10 cellular contexts compared by ENCODE assay signal in the genomic region with DNA sequence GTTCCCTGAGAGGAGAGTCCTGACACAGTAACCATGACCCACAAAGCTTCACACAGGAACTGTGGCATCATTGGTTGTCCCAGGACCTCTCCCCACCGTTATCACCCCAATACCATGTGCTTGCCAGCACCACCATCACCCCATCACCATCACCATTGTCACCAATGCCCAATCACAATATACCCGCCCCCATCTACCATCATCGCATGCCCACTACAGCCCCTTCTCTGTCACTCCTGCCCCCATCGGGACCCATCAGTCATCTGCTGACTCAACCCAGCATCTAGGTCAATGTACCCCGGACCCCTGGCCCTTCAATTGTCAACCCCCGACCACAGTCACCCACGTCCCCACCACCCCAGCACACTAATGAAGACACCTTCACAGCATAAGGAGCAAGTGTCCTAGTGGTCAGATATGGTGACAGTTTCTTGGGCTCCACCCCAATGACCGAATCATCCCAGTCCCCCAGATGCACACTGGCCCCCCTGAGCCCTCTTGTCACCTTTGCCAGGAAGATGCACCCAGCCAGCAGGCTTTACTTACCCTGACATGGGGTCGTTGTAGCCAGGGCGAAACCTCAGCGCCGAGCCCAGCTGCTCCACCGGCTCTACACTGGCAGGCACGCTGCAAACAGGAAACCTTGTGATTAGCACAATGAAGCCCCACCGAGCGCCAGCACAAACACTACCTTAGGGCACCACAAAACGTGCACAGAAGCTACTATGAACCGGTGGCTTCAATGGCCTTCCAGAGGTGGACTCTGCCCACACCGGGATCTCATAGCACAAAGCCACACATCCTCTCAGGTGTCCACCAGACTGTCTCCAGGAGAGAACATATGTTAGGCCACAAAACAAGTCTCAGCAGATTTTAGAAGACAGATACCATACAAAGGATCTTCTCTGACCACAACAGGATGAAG. TPM values are rescaled to one million over a fixed set of nuclear protein-coding genes. Genes with fewer than 3 reads are reported as not detected.
DNase-seq lines count a peak whose midpoint lies in the region; ATAC-seq and TF ChIP-seq lines count a peak whose summit lies in the region.
"Had no signal": no experiment of that assay in that cellular context is flagged by ENCODE, and none has a peak within 500 bp of the region (broad histone marks: within the 10 kb centered on the region; RNA-seq: fewer than 3 reads in every experiment).

No MANE protein-coding gene starts in this region.

- H3K27me3 ChIP-seq in left ventricle myocardium inferior (ENCODE audit: low read depth) (no peaks in the 10 kb centered on the region), foreskin keratinocyte (no peaks in the 10 kb centered on the region), upper lobe of right lung (no peaks in the 10 kb centered on the region), brain microvascular endothelial cell (replicated peaks) (no peaks in the 10 kb centered on the region)
- H3K27me3 ChIP-seq: left lung had no signal

- H3K9me3 ChIP-seq in left ventricle myocardium inferior (replicated peaks) (no peaks in the 10 kb centered on the region), upper lobe of right lung (no peaks in the 10 kb centered on the region)
- H3K9me3 ChIP-seq: left lung had no signal

- ATAC-seq in foreskin keratinocyte: no peak
- peak; percentile 40 for ATAC-seq in upper lobe of right lung
- ATAC-seq in GM21360 (IDR thresholded peaks at IDR 0.05; ENCODE audit: unreplicated experiment): no peak
- ATAC-seq: left lung had no signal

- H3K27ac ChIP-seq in left ventricle myocardium inferior (replicated peaks) (peak overlapping the region; percentile 72), foreskin keratinocyte (no peak overlapping the region), upper lobe of right lung (peak overlapping the region; percentile 26), brain microvascular endothelial cell (no peak overlapping the region)

- H3K4me3 ChIP-seq in left ventricle myocardium inferior (no peak overlapping the region), upper lobe of right lung (no peak overlapping the region), brain microvascular endothelial cell (ENCODE audit: low read depth, low read length) (no peak overlapping the region)
- H3K4me3 ChIP-seq: left lung had no signal

- intact Hi-C loops in left ventricle myocardium inferior (cut with micrococcal nuclease): no loop called here
- intact Hi-C loops in cardiac septum (cut with DNase I): no loop called here
- intact Hi-C loops in upper lobe of right lung (cut with DNase I): no loop called here

- H3K4me1 ChIP-seq in left ventricle myocardium inferior (peaks cover 26% of the 10 kb centered on the region), foreskin keratinocyte (no peaks in the 10 kb centered on the region), upper lobe of right lung (no peaks in the 10 kb centered on the region)

- in situ Hi-C loops in brain microvascular endothelial cell (cut with HindIII; ENCODE audit: low pct_ligation_motif_present, low sequenced_read_pairs): no loop called here

- no peaks in the 10 kb centered on the region for H3K36me3 ChIP-seq in left ventricle myocardium inferior
- H3K36me3 ChIP-seq in upper lobe of right lung: peaks cover 5% of the 10 kb centered on the region
- H3K36me3 ChIP-seq in brain microvascular endothelial cell (replicated peaks): no peaks in the 10 kb centered on the region

- DNase-seq in left ventricle myocardium inferior: no peak
- DNase-seq in cardiac septum (ENCODE audit: low spot score): no peak
- peak; percentile 53 for DNase-seq in activated CD4-positive, alpha-beta T cell treated with anti-CD3 and anti-CD28 coated beads, Interleukin-2, amount 50 U/mL, for 1 hour
- DNase-seq in foreskin keratinocyte: peak; percentile 58 to 75
- no peak for DNase-seq in upper lobe of right lung
- no peak for DNase-seq in islet precursor cell
- DNase-seq in brain microvascular endothelial cell: no peak
- DNase-seq: IMR-90, left lung had no signal

- TF ChIP-seq CTCF in left ventricle myocardium inferior (IDR thresholded peaks at IDR 0.05; ENCODE audit: borderline replicate concordance) (no peak), foreskin keratinocyte (conservative IDR thresholded peaks at IDR 0.05) (no peak), upper lobe of right lung (IDR thresholded peaks at IDR 0.05) (no peak), brain microvascular endothelial cell (IDR thresholded peaks at IDR 0.05; ENCODE audit: low read depth, low read length, missing control alignments) (no peak)

RNA-seq across cellular contexts. Expression of gene SHISA5, which starts 25.1 kb away (rescaled TPM):
- total RNA-seq in left ventricle myocardium inferior: 47.3 TPM
- total RNA-seq in cardiac septum: 47.8 TPM
- 262 and 284 TPM in 2 replicates for total RNA-seq in foreskin keratinocyte
- polyA plus RNA-seq in foreskin keratinocyte: 280 TPM in 2 replicates
- total RNA-seq in upper lobe of right lung: 163 TPM

RNA-seq across cellular contexts. Expression of gene ATRIP, which starts 32.4 kb away (rescaled TPM):
- 4.3 TPM for total RNA-seq in left ventricle myocardium inferior
- total RNA-seq in cardiac septum: 4.1 TPM
- total RNA-seq in foreskin keratinocyte: 11.6 and 14.4 TPM in 2 replicates
- 9.2 and 11.4 TPM in 2 replicates for polyA plus RNA-seq in foreskin keratinocyte
- total RNA-seq in upper lobe of right lung: 5.3 TPM

RNA-seq across cellular contexts. Expression of gene TMA7, which starts 38.8 kb away (rescaled TPM):
- total RNA-seq in left ventricle myocardium inferior (258 TPM), cardiac septum (192 TPM), foreskin keratinocyte (376 and 417 TPM in 2 replicates), upper lobe of right lung (169 TPM)
- 616 and 663 TPM in 2 replicates for polyA plus RNA-seq in foreskin keratinocyte

RNA-seq across cellular contexts. Expression of gene CCDC51, which starts 39.0 kb away (rescaled TPM):
- total RNA-seq in left ventricle myocardium inferior (13.9 TPM), cardiac septum (8.9 TPM), foreskin keratinocyte (30.3 and 31.1 TPM in 2 replicates), upper lobe of right lung (11.4 TPM)
- 29.5 and 33.2 TPM in 2 replicates for polyA plus RNA-seq in foreskin keratinocyte

RNA-seq across cellular contexts. Expression of gene PLXNB1, which starts 49.0 kb away (rescaled TPM):
- total RNA-seq in left ventricle myocardium inferior (42.6 TPM), cardiac septum (43.4 TPM), foreskin keratinocyte (67.8 and 73.4 TPM in 2 replicates), upper lobe of right lung (103 TPM)
- polyA plus RNA-seq in foreskin keratinocyte: 40.1 and 40.6 TPM in 2 replicates

Comparison
In these comparisons a context has a peak if more than half of its experiments do, and no peak if none do; other contexts are left out.
1. DNase-seq: peak in activated CD4-positive, alpha-beta T cell treated with anti-CD3 and anti-CD28 coated beads, Interleukin-2, amount 50 U/mL, for 1 hour (single experiment) and foreskin keratinocyte (2 of 2); none in left ventricle myocardium inferior (single experiment), cardiac septum (single experiment), upper lobe of right lung (single experiment), islet precursor cell (single experiment) and brain microvascular endothelial cell (single experiment).
2. H3K27ac ChIP-seq: peak in left ventricle myocardium inferior (single experiment) and upper lobe of right lung (single experiment); none in foreskin keratinocyte (single experiment) and brain microvascular endothelial cell (single experiment).